3 cellular contexts compared by ENCODE assay signal in the genomic region with DNA sequence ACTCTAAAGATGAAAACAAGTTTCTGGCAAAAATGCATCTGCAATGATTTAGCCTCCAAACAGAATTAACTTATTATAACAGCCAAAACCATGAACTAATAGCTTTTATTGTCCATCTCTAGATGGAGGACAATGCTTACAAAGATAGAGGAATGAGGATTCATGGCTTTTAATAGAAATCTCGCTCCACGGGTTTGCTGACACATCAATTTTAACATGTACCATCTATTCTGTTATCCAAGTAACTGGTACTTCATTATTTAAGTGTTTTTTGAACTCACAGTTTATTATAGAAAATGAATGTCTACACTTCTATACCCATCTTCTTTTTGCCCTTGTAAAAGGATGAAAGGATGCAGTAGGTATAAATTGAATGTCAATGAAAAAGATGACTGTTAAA.
TF ChIP-seq lines count a peak whose summit lies in the region.

No MANE protein-coding gene starts in this region.

TF ChIP-seq in HepG2, 621 proteins besides CTCF, POLR2A, EP300 and RAD21:
- TF ChIP-seq MAFF (IDR thresholded peaks at IDR 0.05; ENCODE audit: low read depth, low read length) (peak; percentile 99), ZBTB1 (CRISPR knock-in tag; IDR thresholded peaks at IDR 0.05; ENCODE audit: borderline replicate concordance) (no peak), HMG20A (CRISPR knock-in tag; IDR thresholded peaks at IDR 0.05; ENCODE audit: borderline replicate concordance) (no peak), NPAS2 (CRISPR knock-in tag; IDR thresholded peaks at IDR 0.05; ENCODE audit: borderline replicate concordance) (no peak), GABPB1 (CRISPR knock-in tag; IDR thresholded peaks at IDR 0.05) (no peak), MAFK (conservative IDR thresholded peaks at IDR 0.05 in 1 of 2, IDR thresholded peaks at IDR 0.05 in 1 of 2; ENCODE audit: low read length in 2 of 2) (peak; percentile 99)
- TF ChIP-seq, protein P1, sequence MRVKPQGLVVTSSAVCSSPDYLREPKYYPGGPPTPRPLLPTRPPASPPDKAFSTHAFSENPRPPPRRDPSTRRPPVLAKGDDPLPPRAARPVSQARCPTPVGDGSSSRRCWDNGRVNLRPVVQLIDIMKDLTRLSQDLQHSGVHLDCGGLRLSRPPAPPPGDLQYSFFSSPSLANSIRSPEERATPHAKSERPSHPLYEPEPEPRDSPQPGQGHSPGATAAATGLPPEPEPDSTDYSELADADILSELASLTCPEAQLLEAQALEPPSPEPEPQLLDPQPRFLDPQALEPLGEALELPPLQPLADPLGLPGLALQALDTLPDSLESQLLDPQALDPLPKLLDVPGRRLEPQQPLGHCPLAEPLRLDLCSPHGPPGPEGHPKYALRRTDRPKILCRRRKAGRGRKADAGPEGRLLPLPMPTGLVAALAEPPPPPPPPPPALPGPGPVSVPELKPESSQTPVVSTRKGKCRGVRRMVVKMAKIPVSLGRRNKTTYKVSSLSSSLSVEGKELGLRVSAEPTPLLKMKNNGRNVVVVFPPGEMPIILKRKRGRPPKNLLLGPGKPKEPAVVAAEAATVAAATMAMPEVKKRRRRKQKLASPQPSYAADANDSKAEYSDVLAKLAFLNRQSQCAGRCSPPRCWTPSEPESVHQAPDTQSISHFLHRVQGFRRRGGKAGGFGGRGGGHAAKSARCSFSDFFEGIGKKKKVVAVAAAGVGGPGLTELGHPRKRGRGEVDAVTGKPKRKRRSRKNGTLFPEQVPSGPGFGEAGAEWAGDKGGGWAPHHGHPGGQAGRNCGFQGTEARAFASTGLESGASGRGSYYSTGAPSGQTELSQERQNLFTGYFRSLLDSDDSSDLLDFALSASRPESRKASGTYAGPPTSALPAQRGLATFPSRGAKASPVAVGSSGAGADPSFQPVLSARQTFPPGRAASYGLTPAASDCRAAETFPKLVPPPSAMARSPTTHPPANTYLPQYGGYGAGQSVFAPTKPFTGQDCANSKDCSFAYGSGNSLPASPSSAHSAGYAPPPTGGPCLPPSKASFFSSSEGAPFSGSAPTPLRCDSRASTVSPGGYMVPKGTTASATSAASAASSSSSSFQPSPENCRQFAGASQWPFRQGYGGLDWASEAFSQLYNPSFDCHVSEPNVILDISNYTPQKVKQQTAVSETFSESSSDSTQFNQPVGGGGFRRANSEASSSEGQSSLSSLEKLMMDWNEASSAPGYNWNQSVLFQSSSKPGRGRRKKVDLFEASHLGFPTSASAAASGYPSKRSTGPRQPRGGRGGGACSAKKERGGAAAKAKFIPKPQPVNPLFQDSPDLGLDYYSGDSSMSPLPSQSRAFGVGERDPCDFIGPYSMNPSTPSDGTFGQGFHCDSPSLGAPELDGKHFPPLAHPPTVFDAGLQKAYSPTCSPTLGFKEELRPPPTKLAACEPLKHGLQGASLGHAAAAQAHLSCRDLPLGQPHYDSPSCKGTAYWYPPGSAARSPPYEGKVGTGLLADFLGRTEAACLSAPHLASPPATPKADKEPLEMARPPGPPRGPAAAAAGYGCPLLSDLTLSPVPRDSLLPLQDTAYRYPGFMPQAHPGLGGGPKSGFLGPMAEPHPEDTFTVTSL (CRISPR knock-in tag; IDR thresholded peaks at IDR 0.05; ENCODE audit: borderline replicate concordance): no peak

TF ChIP-seq in IMR-90, 13 proteins besides CTCF, POLR2A, EP300 and RAD21:
- no peak for TF ChIP-seq MXI1 (IDR thresholded peaks at IDR 0.05; ENCODE audit: borderline replicate concordance, low read depth, low read length)
- peak; percentile 96 for TF ChIP-seq MAFK (IDR thresholded peaks at IDR 0.05; ENCODE audit: low read depth, low read length)

TF ChIP-seq in K562, 482 proteins besides CTCF, POLR2A, EP300 and RAD21:
- TF ChIP-seq MAFF (IDR thresholded peaks at IDR 0.05; ENCODE audit: low read length): peak; percentile 86
- TF ChIP-seq MAFK (IDR thresholded peaks at IDR 0.05; ENCODE audit: low read length): peak; percentile 90
- TF ChIP-seq ZNF316 (IDR thresholded peaks at IDR 0.05): peak; percentile 81
- peak; percentile 57; the same call in 1 of the 2 replicates for TF ChIP-seq MAFG (tag; conservative IDR thresholded peaks at IDR 0.05)
- peak; percentile 59; the same call in 1 of the 2 replicates for TF ChIP-seq C11orf30 (IDR thresholded peaks at IDR 0.05; ENCODE audit: low read depth)
- no peak for TF ChIP-seq PHF21A (IDR thresholded peaks at IDR 0.05; ENCODE audit: borderline replicate concordance, low read depth)
- no peak for TF ChIP-seq ZNF384 (IDR thresholded peaks at IDR 0.05; ENCODE audit: low read depth, low read length)
- no peak for TF ChIP-seq ZBTB17 (CRISPR knock-in tag; IDR thresholded peaks at IDR 0.05)
